1 cellular context compared by ENCODE assay signal in the genomic region with DNA sequence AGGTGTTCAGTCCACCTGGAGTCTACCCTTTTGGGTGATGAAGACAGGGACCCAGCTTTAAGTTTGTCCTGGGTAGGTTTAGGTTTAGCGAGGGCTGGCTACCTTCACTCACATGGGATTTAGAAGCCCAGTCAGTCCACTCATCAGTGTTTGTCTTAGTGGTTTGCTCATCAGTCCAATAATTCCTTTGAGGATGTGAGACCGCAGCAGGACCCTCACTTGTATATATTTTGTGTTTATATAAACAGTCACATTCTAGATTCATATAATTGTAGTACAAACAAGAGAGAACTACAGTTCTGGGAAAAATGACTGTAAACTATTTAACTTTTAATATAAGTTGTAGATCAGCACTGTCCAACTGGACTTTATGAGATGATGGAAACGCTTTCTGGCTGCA.
TF ChIP-seq lines count a peak whose summit lies in the region.

No MANE protein-coding gene starts in this region.

TF ChIP-seq in IMR-90, 13 proteins besides CTCF, POLR2A, EP300 and RAD21:
- TF ChIP-seq RCOR1 (IDR thresholded peaks at IDR 0.05; ENCODE audit: insufficient replicate concordance, low read length) = no peak
- TF ChIP-seq BHLHE40 (IDR thresholded peaks at IDR 0.05; ENCODE audit: low read depth, low read length) = no peak
